9 cellular contexts compared by ENCODE assay signal in genomic region chr16:89332248-89333245, GRCh38.
A peak's percentile ranks its signal among the peaks of the same experiment; 100 is the strongest.
DNase-seq lines count a peak whose midpoint lies in the region; TF ChIP-seq lines count a peak whose summit lies in the region.
"Had no signal": no experiment of that assay in that cellular context is flagged by ENCODE, and none has a peak within 500 bp of the region (broad histone marks: within the 10 kb centered on the region; RNA-seq: fewer than 3 reads in every experiment).

No MANE protein-coding gene starts in this region.

- H2AFZ ChIP-seq in SU-DHL-6 (ENCODE audit: low read depth, low read length, severe bottlenecking) (no peak overlapping the region), fibroblast of lung (ENCODE audit: low read length) (no peak overlapping the region)

- peak overlapping the region; percentile 24 for H3K27ac Mint-ChIP-seq in activated CD4-positive, alpha-beta memory T cell treated with anti-CD3 and anti-CD28 coated beads, Interleukin-2, amount 10 ng/mL, durations not matched to agents 7 days and 5 days
- no peak overlapping the region for H3K27ac Mint-ChIP-seq in activated CD4-positive, alpha-beta memory T cell treated with anti-CD3 and anti-CD28 coated beads for 36 hours

- H3K36me3 ChIP-seq in SU-DHL-6 (ENCODE audit: low read length): no peaks in the 10 kb centered on the region
- no peaks in the 10 kb centered on the region for H3K36me3 ChIP-seq in fibroblast of lung (ENCODE audit: control insufficient read depth, insufficient read depth, low read length)

- H3K9me3 Mint-ChIP-seq in activated CD4-positive, alpha-beta memory T cell treated with anti-CD3 and anti-CD28 coated beads, Interleukin-2, amount 10 ng/mL, durations not matched to agents 7 days and 5 days: no peaks in the 10 kb centered on the region
- no peaks in the 10 kb centered on the region for H3K9me3 Mint-ChIP-seq in activated CD4-positive, alpha-beta memory T cell treated with anti-CD3 and anti-CD28 coated beads for 36 hours

- peaks cover 11% of the 10 kb centered on the region for H3K36me3 Mint-ChIP-seq in activated CD4-positive, alpha-beta memory T cell treated with anti-CD3 and anti-CD28 coated beads, Interleukin-2, amount 10 ng/mL, durations not matched to agents 7 days and 5 days (ENCODE audit: low read depth)
- peaks cover 3% of the 10 kb centered on the region for H3K36me3 Mint-ChIP-seq in activated CD4-positive, alpha-beta memory T cell treated with anti-CD3 and anti-CD28 coated beads for 36 hours

- H3K27ac ChIP-seq in SU-DHL-6 (ENCODE audit: low read depth, low read length): peak overlapping the region; percentile 72
- H3K27ac ChIP-seq in fibroblast of lung (ENCODE audit: insufficient read depth, low read length): peak overlapping the region; percentile 44
- H3K27ac ChIP-seq: Peyer's patch had no signal

- peaks cover 14% of the 10 kb centered on the region for H4K20me1 ChIP-seq in SU-DHL-6 (ENCODE audit: low read depth, low read length)
- H4K20me1 ChIP-seq in fibroblast of lung (ENCODE audit: control insufficient read depth, extremely low read depth, insufficient read depth, low read length): no peaks in the 10 kb centered on the region

- POLR2A ChIA-PET in activated CD4-positive, alpha-beta memory T cell treated with anti-CD3 and anti-CD28 coated beads, Interleukin-2, amount 10 ng/mL, durations not matched to agents 7 days and 5 days (lab: Charles Lee): interaction anchor here (1.1 to 2.2 kb wide), 3 partner anchors 17 to 175 kb away, joined by 3 to 9 read pairs (median 4); no protein-coding TSS in a partner anchor
- POLR2A ChIA-PET in activated CD4-positive, alpha-beta memory T cell treated with anti-CD3 and anti-CD28 coated beads for 36 hours (lab: Charles Lee): interaction anchor here (0.9 kb wide), 1 partner anchor 9 kb away, joined by 4 read pairs; no protein-coding TSS in a partner anchor

- H3K4me1 ChIP-seq in fibroblast of lung (ENCODE audit: control insufficient read depth, extremely low read depth, insufficient read depth, low read length): peaks cover 42% of the 10 kb centered on the region

- H3K9me3 ChIP-seq in SU-DHL-6 (ENCODE audit: insufficient read depth, low read length) (no peaks in the 10 kb centered on the region), fibroblast of lung (ENCODE audit: control insufficient read depth, insufficient read depth, low read depth, low read length) (no peaks in the 10 kb centered on the region)
- H3K9me3 ChIP-seq: Peyer's patch had no signal

- peaks cover 15% of the 10 kb centered on the region; the same call in 1 of the 2 replicates for H3F3A ChIP-seq in SU-DHL-6 (ENCODE audit: insufficient read depth)

- intact Hi-C loops in activated CD4-positive, alpha-beta memory T cell treated with anti-CD3 and anti-CD28 coated beads for 36 hours (cut with micrococcal nuclease): loop anchor here (1.0 to 5.0 kb wide), 4 partner anchors 18 to 225 kb away; no protein-coding TSS in a partner anchor
- intact Hi-C loops in posterior vena cava (cut with DNase I): loop anchor here in 1 of 2 donors (10.0 kb wide), 1 partner anchor 312 kb away; no protein-coding TSS in a partner anchor

- 0 out of 2 replicates have a peak overlapping the region, but pooled peaks have one; percentile 1 for H3K9ac ChIP-seq in SU-DHL-6 (ENCODE audit: low read length)
- no peak overlapping the region for H3K9ac ChIP-seq in fibroblast of lung (ENCODE audit: insufficient read depth, low read length)

- TF ChIP-seq CTCF in SU-DHL-6 (IDR thresholded peaks at IDR 0.05; ENCODE audit: insufficient read depth, low read length, poor library complexity, severe bottlenecking) (no peak), fibroblast of lung (conservative IDR thresholded peaks at IDR 0.05 in 1 of 2, IDR thresholded peaks at IDR 0.05 in 1 of 2; ENCODE audit: low read depth in 1 of 2, low read length in 2 of 2) (no peak)

- no peak overlapping the region for H3K4me3 Mint-ChIP-seq in activated CD4-positive, alpha-beta memory T cell treated with anti-CD3 and anti-CD28 coated beads, Interleukin-2, amount 10 ng/mL, durations not matched to agents 7 days and 5 days
- no peak overlapping the region for H3K4me3 Mint-ChIP-seq in activated CD4-positive, alpha-beta memory T cell treated with anti-CD3 and anti-CD28 coated beads for 36 hours

- peaks cover 72% of the 10 kb centered on the region for H3K4me1 Mint-ChIP-seq in activated CD4-positive, alpha-beta memory T cell treated with anti-CD3 and anti-CD28 coated beads, Interleukin-2, amount 10 ng/mL, durations not matched to agents 7 days and 5 days
- peaks cover 75% of the 10 kb centered on the region for H3K4me1 Mint-ChIP-seq in activated CD4-positive, alpha-beta memory T cell treated with anti-CD3 and anti-CD28 coated beads for 36 hours (ENCODE audit: low read depth)

- DNase-seq in activated CD4-positive, alpha-beta memory T cell treated with anti-CD3 and anti-CD28 coated beads, Interleukin-2, amount 10 ng/mL, durations not matched to agents 7 days and 5 days: no peak
- DNase-seq in activated CD4-positive, alpha-beta memory T cell treated with anti-CD3 and anti-CD28 coated beads for 36 hours: no peak
- DNase-seq in fibroblast of lung (ENCODE audit: low read depth in 2 of 2) (no peak), posterior vena cava (ENCODE audit: low spot score) (peak; percentile 45), occipital lobe (lab: John Stamatoyannopoulos, UW) (no peak), epidermal melanocyte (ENCODE audit: insufficient read length, low spot score) (no peak), NCI-H748 (lab: John Stamatoyannopoulos, UW; ENCODE audit: unreplicated experiment) (no peak)

- no peaks in the 10 kb centered on the region for H3K27me3 ChIP-seq in SU-DHL-6 (ENCODE audit: low read length)
- H3K27me3 ChIP-seq in fibroblast of lung (ENCODE audit: control insufficient read depth, insufficient read depth, low read length): no peaks in the 10 kb centered on the region
- H3K27me3 ChIP-seq: Peyer's patch had no signal

- CTCF ChIA-PET in activated CD4-positive, alpha-beta memory T cell treated with anti-CD3 and anti-CD28 coated beads, Interleukin-2, amount 10 ng/mL, durations not matched to agents 7 days and 5 days (lab: Charles Lee): interaction anchor here (0.8 to 1.9 kb wide), 6 partner anchors 9 to 50 kb away, joined by 3 to 5 read pairs (median 3); no protein-coding TSS in a partner anchor
- CTCF ChIA-PET in activated CD4-positive, alpha-beta memory T cell treated with anti-CD3 and anti-CD28 coated beads for 36 hours (lab: Charles Lee): interaction anchor here (0.6 to 1.1 kb wide), 5 partner anchors 19 to 176 kb away, joined by 3 to 5 read pairs (median 3); partner anchors contain the start of gene SPG7

- H3K27me3 Mint-ChIP-seq in activated CD4-positive, alpha-beta memory T cell treated with anti-CD3 and anti-CD28 coated beads, Interleukin-2, amount 10 ng/mL, durations not matched to agents 7 days and 5 days: no peaks in the 10 kb centered on the region
- H3K27me3 Mint-ChIP-seq in activated CD4-positive, alpha-beta memory T cell treated with anti-CD3 and anti-CD28 coated beads for 36 hours: no peaks in the 10 kb centered on the region

- H3K4me3 ChIP-seq in SU-DHL-6 (ENCODE audit: insufficient read depth, low read length, poor library complexity, severe bottlenecking) (no peak overlapping the region), fibroblast of lung (replicated peaks in 1 of 4; ENCODE audit: control extremely low read depth in 1 of 4, insufficient read depth in 1 of 4, low read depth in 3 of 4, low read length in 4 of 4) (no peak overlapping the region)
- H3K4me3 ChIP-seq: Peyer's patch had no signal

- H3K9me2 ChIP-seq in SU-DHL-6 (replicated peaks; ENCODE audit: insufficient read depth, low read length): no peaks in the 10 kb centered on the region

- peak overlapping the region; percentile 50 for H3K4me2 ChIP-seq in SU-DHL-6 (ENCODE audit: low read depth, low read length, poor library complexity, severe bottlenecking)
- no peak overlapping the region for H3K4me2 ChIP-seq in fibroblast of lung (ENCODE audit: extremely low read depth, insufficient read depth, low read length)

- H3K79me2 ChIP-seq in SU-DHL-6 (ENCODE audit: insufficient read depth, low read length): peaks cover 95% of the 10 kb centered on the region
- peaks cover 80% of the 10 kb centered on the region for H3K79me2 ChIP-seq in fibroblast of lung (ENCODE audit: control insufficient read depth, insufficient read depth, low read length)
